Comparison of ENCODE assay signal across 8 cellular contexts in genomic region chr4:17576932-17577659, GRCh38. TPM values are rescaled to one million over a fixed set of nuclear protein-coding genes. Genes with fewer than 3 reads are reported as not detected.
DNase-seq lines count a peak whose midpoint lies in the region; ATAC-seq lines count a peak whose summit lies in the region.

Gene LAP3 (plus strand): TSS chr4:17577198. CDS start chr4:17577466, 268 bp downstream.

- H3K4me3 Mint-ChIP-seq in dendritic cell treated with granulocyte-macrophage colony-stimulating factor and Interleukin-4, amounts not matched to agents 40 ng/mL and 50 ng/mL, for 4 days, result peak within 1 kb of the TSS; percentile 97

- H3K9me3 ChIP-seq in BLaER1 treated with 17β-estradiol and CSF1 and Interleukin-3, amounts not matched to agents 10 nM and 100 nM (replicated peaks in 1 of 11), result no peaks in the 10 kb centered on the region

- H3K36me3 ChIP-seq in BLaER1 treated with 17β-estradiol and CSF1 and Interleukin-3, amounts not matched to agents 10 nM and 100 nM, result peaks cover 23 to 30% (median 26%) of the 10 kb centered on the region in 11 experiments

- H3K36me3 Mint-ChIP-seq in dendritic cell treated with granulocyte-macrophage colony-stimulating factor and Interleukin-4, amounts not matched to agents 40 ng/mL and 50 ng/mL, for 4 days (ENCODE audit: low read depth), result peaks cover 44% of the 10 kb centered on the region

- peaks cover 43% of the 10 kb centered on the region for H3K4me1 Mint-ChIP-seq in dendritic cell treated with granulocyte-macrophage colony-stimulating factor and Interleukin-4, amounts not matched to agents 40 ng/mL and 50 ng/mL, for 4 days (ENCODE audit: low read depth)

- peak within 1 kb of the TSS; percentile 98 for H3K27ac Mint-ChIP-seq in dendritic cell treated with granulocyte-macrophage colony-stimulating factor and Interleukin-4, amounts not matched to agents 40 ng/mL and 50 ng/mL, for 4 days

- peak within 1 kb of the TSS; percentile 89 to 99 (median 95) for H3K4me2 ChIP-seq in BLaER1 treated with 17β-estradiol and CSF1 and Interleukin-3, amounts not matched to agents 10 nM and 100 nM

- peak within 1 kb of the TSS; percentile 89 to 98 (median 95) for H3K27ac ChIP-seq in BLaER1 treated with 17β-estradiol and CSF1 and Interleukin-3, amounts not matched to agents 10 nM and 100 nM

- peaks cover 39 to 46% (median 42%) of the 10 kb centered on the region in 10 experiments for H3K4me1 ChIP-seq in BLaER1 treated with 17β-estradiol and CSF1 and Interleukin-3, amounts not matched to agents 10 nM and 100 nM

- H3K27me3 ChIP-seq in BLaER1 treated with 17β-estradiol and CSF1 and Interleukin-3, amounts not matched to agents 10 nM and 100 nM, result no peaks in the 10 kb centered on the region

- intact Hi-C loops in dendritic cell treated with granulocyte-macrophage colony-stimulating factor and Interleukin-4, amounts not matched to agents 40 ng/mL and 50 ng/mL, for 4 days (cut with micrococcal nuclease), result loop anchor here (1.0 kb wide), 1 partner anchor 37 kb away; the partner anchor contains the start of gene MED28

- peaks cover 0 to 45% (median 0%) of the 10 kb centered on the region in 11 experiments; a peak in 7 of 22 replicates for H4K20me1 ChIP-seq in BLaER1 treated with 17β-estradiol and CSF1 and Interleukin-3, amounts not matched to agents 10 nM and 100 nM

- DNase-seq in NCI-H69 (lab: John Stamatoyannopoulos, UW), result peak; percentile 93
- DNase-seq in activated CD4-positive, alpha-beta T cell treated with anti-CD3 and anti-CD28 coated beads, Interleukin-2, amount 50 U/mL, for 24 hours (ENCODE audit: low read depth in 1 of 2, low spot score in 1 of 2), result peak; percentile 98 to 100
- peak; percentile 99 for DNase-seq in left lobe of liver (ENCODE audit: low spot score)
- DNase-seq in stimulated activated CD4-positive, alpha-beta T cell treated with anti-CD3 and anti-CD28 coated beads, Interleukin-2, amount 100 ng/mL, for 4 hours (ENCODE audit: low read depth), result peak; percentile 98

- no peaks in the 10 kb centered on the region for H3K27me3 Mint-ChIP-seq in dendritic cell treated with granulocyte-macrophage colony-stimulating factor and Interleukin-4, amounts not matched to agents 40 ng/mL and 50 ng/mL, for 4 days

- no peaks in the 10 kb centered on the region for H3K9me3 Mint-ChIP-seq in dendritic cell treated with granulocyte-macrophage colony-stimulating factor and Interleukin-4, amounts not matched to agents 40 ng/mL and 50 ng/mL, for 4 days

- peak; percentile 89 for ATAC-seq in GM19328 (IDR thresholded peaks at IDR 0.05; ENCODE audit: unreplicated experiment)
- peak; percentile 74 for ATAC-seq in HG03520 (IDR thresholded peaks at IDR 0.05; ENCODE audit: unreplicated experiment)
- ATAC-seq in left lobe of liver, result peak; percentile 93

- H3K4me3 ChIP-seq in BLaER1 treated with 17β-estradiol and CSF1 and Interleukin-3, amounts not matched to agents 10 nM and 100 nM, result peak within 1 kb of the TSS; percentile 75 to 91 (median 85)

- peak within 1 kb of the TSS; percentile 87 to 98 (median 95) for H3K9ac ChIP-seq in BLaER1 treated with 17β-estradiol and CSF1 and Interleukin-3, amounts not matched to agents 10 nM and 100 nM

RNA-seq across cellular contexts. Expression of gene LAP3, which starts in this region (rescaled TPM):
- total RNA-seq in left lobe of liver, result 67.0 TPM

Comparison
In these comparisons a context has a peak if more than half of its experiments do, and no peak if none do; other contexts are left out.
1. Peak in every context shown above with its lines: DNase-seq, ATAC-seq, H3K4me3 ChIP-seq and H3K27ac ChIP-seq.